In the genomic region with DNA sequence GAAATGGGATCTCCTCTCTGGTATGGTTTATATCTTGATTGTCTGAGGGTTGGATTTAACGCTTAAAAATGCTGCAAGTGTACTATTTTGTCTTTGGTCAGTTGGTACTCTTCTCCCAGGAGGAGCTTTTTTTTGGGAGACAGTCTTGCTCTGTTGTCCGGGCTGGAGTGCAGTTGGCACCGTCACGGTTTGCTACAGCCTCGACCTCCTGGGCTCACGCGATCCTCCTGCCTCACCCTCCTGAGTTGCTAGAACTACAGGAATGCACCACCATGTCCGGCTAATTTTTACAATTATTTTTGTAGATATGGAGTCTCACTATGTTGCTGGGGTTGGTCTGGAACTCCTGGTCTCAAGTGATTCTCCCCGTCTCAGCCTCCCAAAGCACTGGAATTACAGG, we compare ENCODE assay signal across 1 cellular context.
A peak's percentile ranks its signal among the peaks of the same experiment; 100 is the strongest.
TF ChIP-seq lines count a peak whose summit lies in the region.

No MANE protein-coding gene starts in this region.

TF ChIP-seq in HepG2, 621 proteins besides CTCF, POLR2A, EP300 and RAD21 (continued from another document):
- TF ChIP-seq, protein P1, sequence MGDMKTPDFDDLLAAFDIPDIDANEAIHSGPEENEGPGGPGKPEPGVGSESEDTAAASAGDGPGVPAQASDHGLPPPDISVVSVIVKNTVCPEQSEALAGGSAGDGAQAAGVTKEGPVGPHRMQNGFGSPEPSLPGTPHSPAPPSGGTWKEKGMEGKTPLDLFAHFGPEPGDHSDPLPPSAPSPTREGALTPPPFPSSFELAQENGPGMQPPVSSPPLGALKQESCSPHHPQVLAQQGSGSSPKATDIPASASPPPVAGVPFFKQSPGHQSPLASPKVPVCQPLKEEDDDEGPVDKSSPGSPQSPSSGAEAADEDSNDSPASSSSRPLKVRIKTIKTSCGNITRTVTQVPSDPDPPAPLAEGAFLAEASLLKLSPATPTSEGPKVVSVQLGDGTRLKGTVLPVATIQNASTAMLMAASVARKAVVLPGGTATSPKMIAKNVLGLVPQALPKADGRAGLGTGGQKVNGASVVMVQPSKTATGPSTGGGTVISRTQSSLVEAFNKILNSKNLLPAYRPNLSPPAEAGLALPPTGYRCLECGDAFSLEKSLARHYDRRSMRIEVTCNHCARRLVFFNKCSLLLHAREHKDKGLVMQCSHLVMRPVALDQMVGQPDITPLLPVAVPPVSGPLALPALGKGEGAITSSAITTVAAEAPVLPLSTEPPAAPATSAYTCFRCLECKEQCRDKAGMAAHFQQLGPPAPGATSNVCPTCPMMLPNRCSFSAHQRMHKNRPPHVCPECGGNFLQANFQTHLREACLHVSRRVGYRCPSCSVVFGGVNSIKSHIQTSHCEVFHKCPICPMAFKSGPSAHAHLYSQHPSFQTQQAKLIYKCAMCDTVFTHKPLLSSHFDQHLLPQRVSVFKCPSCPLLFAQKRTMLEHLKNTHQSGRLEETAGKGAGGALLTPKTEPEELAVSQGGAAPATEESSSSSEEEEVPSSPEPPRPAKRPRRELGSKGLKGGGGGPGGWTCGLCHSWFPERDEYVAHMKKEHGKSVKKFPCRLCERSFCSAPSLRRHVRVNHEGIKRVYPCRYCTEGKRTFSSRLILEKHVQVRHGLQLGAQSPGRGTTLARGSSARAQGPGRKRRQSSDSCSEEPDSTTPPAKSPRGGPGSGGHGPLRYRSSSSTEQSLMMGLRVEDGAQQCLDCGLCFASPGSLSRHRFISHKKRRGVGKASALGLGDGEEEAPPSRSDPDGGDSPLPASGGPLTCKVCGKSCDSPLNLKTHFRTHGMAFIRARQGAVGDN (CRISPR knock-in tag; IDR thresholded peaks at IDR 0.05): peak; percentile 50
- TF ChIP-seq, protein P2, sequence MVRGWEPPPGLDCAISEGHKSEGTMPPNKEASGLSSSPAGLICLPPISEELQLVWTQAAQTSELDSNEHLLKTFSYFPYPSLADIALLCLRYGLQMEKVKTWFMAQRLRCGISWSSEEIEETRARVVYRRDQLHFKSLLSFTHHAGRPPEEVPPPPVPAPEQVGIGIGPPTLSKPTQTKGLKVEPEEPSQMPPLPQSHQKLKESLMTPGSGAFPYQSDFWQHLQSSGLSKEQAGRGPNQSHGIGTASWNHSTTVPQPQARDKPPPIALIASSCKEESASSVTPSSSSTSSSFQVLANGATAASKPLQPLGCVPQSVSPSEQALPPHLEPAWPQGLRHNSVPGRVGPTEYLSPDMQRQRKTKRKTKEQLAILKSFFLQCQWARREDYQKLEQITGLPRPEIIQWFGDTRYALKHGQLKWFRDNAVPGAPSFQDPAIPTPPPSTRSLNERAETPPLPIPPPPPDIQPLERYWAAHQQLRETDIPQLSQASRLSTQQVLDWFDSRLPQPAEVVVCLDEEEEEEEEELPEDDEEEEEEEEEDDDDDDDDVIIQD (CRISPR knock-in tag; IDR thresholded peaks at IDR 0.05; ENCODE audit: low read depth): 0 out of 2 replicates have a peak, but pooled peaks have one; percentile 4
- TF ChIP-seq, protein P3, sequence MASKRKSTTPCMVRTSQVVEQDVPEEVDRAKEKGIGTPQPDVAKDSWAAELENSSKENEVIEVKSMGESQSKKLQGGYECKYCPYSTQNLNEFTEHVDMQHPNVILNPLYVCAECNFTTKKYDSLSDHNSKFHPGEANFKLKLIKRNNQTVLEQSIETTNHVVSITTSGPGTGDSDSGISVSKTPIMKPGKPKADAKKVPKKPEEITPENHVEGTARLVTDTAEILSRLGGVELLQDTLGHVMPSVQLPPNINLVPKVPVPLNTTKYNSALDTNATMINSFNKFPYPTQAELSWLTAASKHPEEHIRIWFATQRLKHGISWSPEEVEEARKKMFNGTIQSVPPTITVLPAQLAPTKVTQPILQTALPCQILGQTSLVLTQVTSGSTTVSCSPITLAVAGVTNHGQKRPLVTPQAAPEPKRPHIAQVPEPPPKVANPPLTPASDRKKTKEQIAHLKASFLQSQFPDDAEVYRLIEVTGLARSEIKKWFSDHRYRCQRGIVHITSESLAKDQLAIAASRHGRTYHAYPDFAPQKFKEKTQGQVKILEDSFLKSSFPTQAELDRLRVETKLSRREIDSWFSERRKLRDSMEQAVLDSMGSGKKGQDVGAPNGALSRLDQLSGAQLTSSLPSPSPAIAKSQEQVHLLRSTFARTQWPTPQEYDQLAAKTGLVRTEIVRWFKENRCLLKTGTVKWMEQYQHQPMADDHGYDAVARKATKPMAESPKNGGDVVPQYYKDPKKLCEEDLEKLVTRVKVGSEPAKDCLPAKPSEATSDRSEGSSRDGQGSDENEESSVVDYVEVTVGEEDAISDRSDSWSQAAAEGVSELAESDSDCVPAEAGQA (IDR thresholded peaks at IDR 0.05; ENCODE audit: low read depth): no peak
- TF ChIP-seq, protein P3 (CRISPR knock-in tag; IDR thresholded peaks at IDR 0.05; ENCODE audit: borderline replicate concordance): no peak
- TF ChIP-seq ZBTB38 (CRISPR knock-in tag; IDR thresholded peaks at IDR 0.05): peak; percentile 50; the same call in 1 of the 2 replicates
